ENCODE assay signal across 8 cellular contexts in the genomic region with DNA sequence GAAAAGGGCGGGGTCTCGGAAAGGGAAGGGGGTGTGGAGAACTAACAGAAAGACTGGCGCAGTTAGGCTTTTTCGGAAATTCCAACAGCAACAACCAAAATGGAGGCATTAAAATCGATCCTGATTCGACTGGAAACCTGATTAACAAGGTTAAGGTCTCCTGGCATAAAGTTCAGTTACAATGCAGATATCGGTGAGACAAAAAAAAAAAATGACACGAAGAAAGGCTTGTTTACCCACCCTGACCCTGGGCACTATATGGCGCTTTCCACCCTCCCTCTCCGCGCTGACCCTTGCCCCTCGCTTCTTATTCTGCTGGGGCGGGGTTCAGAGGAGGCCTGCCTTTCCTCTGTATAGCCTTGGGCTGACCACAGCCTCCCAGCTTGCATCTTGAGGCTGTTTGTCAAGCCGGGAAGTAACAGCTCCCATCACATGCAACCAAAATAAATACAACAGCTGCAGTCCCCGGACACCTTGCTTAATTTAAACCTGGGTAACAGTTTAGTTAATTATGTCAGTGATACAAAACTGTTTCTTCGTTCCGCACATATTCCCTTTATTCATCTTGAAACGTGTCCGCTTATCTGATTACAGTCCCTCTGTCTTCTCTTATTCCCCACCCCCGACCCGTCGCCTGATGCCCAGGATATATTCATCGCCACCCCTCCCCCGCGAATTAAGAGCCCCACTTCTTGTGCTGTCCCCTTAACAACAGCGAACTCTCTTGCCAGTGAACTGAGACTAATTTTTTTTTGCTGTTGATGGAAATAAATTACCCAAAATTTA. TPM values are rescaled to one million over a fixed set of nuclear protein-coding genes. Genes with fewer than 3 reads are reported as not detected.
A peak's percentile ranks its signal among the peaks of the same experiment; 100 is the strongest.
DNase-seq lines count a peak whose midpoint lies in the region; ATAC-seq and TF ChIP-seq lines count a peak whose summit lies in the region.

No MANE protein-coding gene starts in this region.

- peak overlapping the region; percentile 99 for H3K27ac ChIP-seq in mesenchymal stem cell (ENCODE audit: low read length, poor library complexity, severe bottlenecking)

- ATAC-seq in HG02938 (IDR thresholded peaks at IDR 0.05; ENCODE audit: unreplicated experiment) = peak; percentile 3
- ATAC-seq in activated CD8-positive, alpha-beta T cell treated with anti-CD3 and anti-CD28 coated beads, Interleukin-2, amount 10 ng/mL, durations not matched to agents 7 days and 5 days = peak; percentile 17

- no peak for TF ChIP-seq CTCF in endothelial cell (IDR thresholded peaks at IDR 0.05; ENCODE audit: unreplicated experiment)

- H3K4me1 Mint-ChIP-seq in activated CD8-positive, alpha-beta T cell treated with anti-CD3 and anti-CD28 coated beads, Interleukin-2, amount 10 ng/mL, durations not matched to agents 7 days and 5 days (ENCODE audit: low read depth) = peaks cover 27% of the 10 kb centered on the region
- H3K4me1 Mint-ChIP-seq in endothelial cell (ENCODE audit: unreplicated experiment) = peaks cover 12% of the 10 kb centered on the region

- peak overlapping the region; percentile 100 for H3K27ac Mint-ChIP-seq in activated CD8-positive, alpha-beta T cell treated with anti-CD3 and anti-CD28 coated beads, Interleukin-2, amount 10 ng/mL, durations not matched to agents 7 days and 5 days
- H3K27ac Mint-ChIP-seq in endothelial cell (ENCODE audit: unreplicated experiment) = peak overlapping the region; percentile 98

- H2BK5ac ChIP-seq in mesenchymal stem cell (ENCODE audit: low read depth, low read length, poor library complexity, severe bottlenecking) = peak overlapping the region; percentile 84

- no peak overlapping the region for H4K8ac ChIP-seq in mesenchymal stem cell (ENCODE audit: low read length)

- H4K91ac ChIP-seq in mesenchymal stem cell (ENCODE audit: low read length) = no peak overlapping the region

- H3K18ac ChIP-seq in mesenchymal stem cell (ENCODE audit: low read depth in 1 of 2, low read length in 2 of 2) = peak overlapping the region; percentile 28

- peak overlapping the region; percentile 38 to 78 for H3K4me3 ChIP-seq in mesenchymal stem cell (ENCODE audit: insufficient read depth in 1 of 2, low read depth in 1 of 2, low read length in 2 of 2)

- no peaks in the 10 kb centered on the region for H3K27me3 ChIP-seq in mesenchymal stem cell (ENCODE audit: control insufficient read depth in 1 of 2, insufficient read depth in 1 of 2, low read length in 2 of 2)

- peak overlapping the region; percentile 77 for H3K4me2 ChIP-seq in mesenchymal stem cell (ENCODE audit: low read length, poor library complexity, severe bottlenecking)

- H3K9ac ChIP-seq in mesenchymal stem cell (ENCODE audit: low read length) = peak overlapping the region; percentile 98

- under 1% methylated on average over 17 of the region's 26 CpGs for WGBS in mesenchymal stem cell

- H3K9me3 ChIP-seq in mesenchymal stem cell (ENCODE audit: control insufficient read depth, low read length) = no peaks in the 10 kb centered on the region

- peaks cover 4% of the 10 kb centered on the region for H3K4me1 ChIP-seq in mesenchymal stem cell (ENCODE audit: control insufficient read depth, insufficient read depth, low read depth, low read length)

- no peak overlapping the region for H2AK5ac ChIP-seq in mesenchymal stem cell (ENCODE audit: low read length, severe bottlenecking)

- H3K36me3 Mint-ChIP-seq in activated CD8-positive, alpha-beta T cell treated with anti-CD3 and anti-CD28 coated beads, Interleukin-2, amount 10 ng/mL, durations not matched to agents 7 days and 5 days (ENCODE audit: low read depth) = peaks cover 24% of the 10 kb centered on the region
- H3K36me3 Mint-ChIP-seq in endothelial cell (ENCODE audit: low read depth, unreplicated experiment) = no peaks in the 10 kb centered on the region

- H3K4ac ChIP-seq in mesenchymal stem cell (ENCODE audit: low read depth in 1 of 2, low read length in 2 of 2) = peak overlapping the region in 1 of 2 experiments; percentile 37

- peaks cover 9% of the 10 kb centered on the region for H3K9me3 Mint-ChIP-seq in activated CD8-positive, alpha-beta T cell treated with anti-CD3 and anti-CD28 coated beads, Interleukin-2, amount 10 ng/mL, durations not matched to agents 7 days and 5 days (ENCODE audit: insufficient read depth)
- no peaks in the 10 kb centered on the region for H3K9me3 Mint-ChIP-seq in endothelial cell (ENCODE audit: unreplicated experiment)

- H3K4me3 Mint-ChIP-seq in activated CD8-positive, alpha-beta T cell treated with anti-CD3 and anti-CD28 coated beads, Interleukin-2, amount 10 ng/mL, durations not matched to agents 7 days and 5 days = peak overlapping the region; percentile 100
- H3K4me3 Mint-ChIP-seq in endothelial cell (ENCODE audit: unreplicated experiment) = peak overlapping the region; percentile 100

- H3K36me3 ChIP-seq in mesenchymal stem cell (ENCODE audit: control insufficient read depth in 1 of 2, insufficient read depth in 2 of 2, low read depth in 1 of 2, low read length in 2 of 2) = no peaks in the 10 kb centered on the region

- DNase-seq in NCI-H2107 treated with DMSO at 0.1 percent for 48 hours (lab: John Stamatoyannopoulos, UW; ENCODE audit: unreplicated experiment) = peak; percentile 12
- DNase-seq in NCI-H2107 (lab: John Stamatoyannopoulos, UW) = no peak
- peak; percentile 83 for DNase-seq in NCI-H748 (lab: John Stamatoyannopoulos, UW; ENCODE audit: unreplicated experiment)
- DNase-seq in activated CD8-positive, alpha-beta T cell treated with anti-CD3 and anti-CD28 coated beads, Interleukin-2, amount 10 ng/mL, durations not matched to agents 7 days and 5 days = peak; percentile 61
- DNase-seq in endothelial cell (ENCODE audit: low spot score) = peak; percentile 65
- peak; percentile 96 for DNase-seq in mesenchymal stem cell
- DNase-seq in stimulated activated CD8-positive, alpha-beta memory T cell treated with anti-CD3 and anti-CD28 coated beads, Interleukin-7, amount 100 ng/mL, for 24 hours (ENCODE audit: low read depth) = peak; percentile 18

- CTCF ChIA-PET in activated CD8-positive, alpha-beta T cell treated with anti-CD3 and anti-CD28 coated beads, Interleukin-2, amount 10 ng/mL, durations not matched to agents 7 days and 5 days (lab: Charles Lee) = interaction anchor here (1.0 kb wide), 1 partner anchor 278 kb away, joined by 6 read pairs; a partner anchor contains a TSS

- no peak overlapping the region for H2BK15ac ChIP-seq in mesenchymal stem cell (ENCODE audit: low read depth, poor library complexity, severe bottlenecking)

- H2AFZ ChIP-seq in mesenchymal stem cell (ENCODE audit: low read depth, low read length) = peak overlapping the region; percentile 61

- no peak overlapping the region for H2BK120ac ChIP-seq in mesenchymal stem cell (ENCODE audit: low read depth, low read length)

- no peak overlapping the region for H3K23ac ChIP-seq in mesenchymal stem cell (ENCODE audit: low read length in 2 of 2)

- POLR2A ChIA-PET in activated CD8-positive, alpha-beta T cell treated with anti-CD3 and anti-CD28 coated beads, Interleukin-2, amount 10 ng/mL, durations not matched to agents 7 days and 5 days (lab: Charles Lee) = interaction anchor here (0.6 to 2.6 kb wide), 4 partner anchors 11 to 1330 kb away, joined by 3 to 15 read pairs (median 8); a partner anchor contains a TSS

- H3K27me3 Mint-ChIP-seq in activated CD8-positive, alpha-beta T cell treated with anti-CD3 and anti-CD28 coated beads, Interleukin-2, amount 10 ng/mL, durations not matched to agents 7 days and 5 days (ENCODE audit: low read depth) = no peaks in the 10 kb centered on the region
- H3K27me3 Mint-ChIP-seq in endothelial cell (ENCODE audit: unreplicated experiment) = peaks cover 8% of the 10 kb centered on the region

- H2BK12ac ChIP-seq in mesenchymal stem cell (ENCODE audit: low read length in 2 of 2) = peak overlapping the region in 1 of 2 experiments; percentile 39

- H3K14ac ChIP-seq in mesenchymal stem cell (ENCODE audit: low read length in 2 of 2) = no peak overlapping the region

- no peaks in the 10 kb centered on the region for H3K79me1 ChIP-seq in mesenchymal stem cell (replicated peaks; ENCODE audit: low read length, poor library complexity, severe bottlenecking)

RNA-seq across cellular contexts. Expression of a gene that starts 0.8 kb away (rescaled TPM):
- 10 to 100 TPM; 50.2 to 53.5 TPM for total RNA-seq in activated CD8-positive, alpha-beta T cell treated with anti-CD3 and anti-CD28 coated beads, Interleukin-2, amount 10 ng/mL, durations not matched to agents 7 days and 5 days
- 78.2 TPM for total RNA-seq in endothelial cell (ENCODE audit: unreplicated experiment)
- polyA plus RNA-seq in mesenchymal stem cell (2013, experiment 1 of 2) = 54.5 TPM
- polyA plus RNA-seq in mesenchymal stem cell (2013, experiment 2 of 2) = 55.2 TPM
